ENCODE assay signal across 22 cellular contexts in the genomic region with DNA sequence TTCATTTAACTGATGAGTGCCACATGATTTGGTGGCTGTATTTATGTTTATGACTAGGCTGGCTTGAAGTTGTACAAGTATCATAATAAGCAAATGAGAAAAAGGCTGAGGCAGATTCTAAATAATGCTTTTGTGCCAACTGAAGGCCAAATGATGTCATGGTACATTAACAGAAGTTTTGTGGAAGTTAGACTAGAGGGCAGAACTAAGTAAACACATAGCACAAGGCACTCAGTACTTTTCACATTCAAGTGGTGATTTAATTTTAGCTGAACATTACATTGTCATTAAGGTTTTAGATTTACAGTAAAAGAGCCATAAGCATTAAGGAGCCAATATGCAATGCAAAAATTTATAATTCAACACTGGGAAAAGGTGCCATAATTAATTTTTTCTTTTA.
"Had no signal": no experiment of that assay in that cellular context is flagged by ENCODE, and none has a peak within 500 bp of the region (broad histone marks: within the 10 kb centered on the region; RNA-seq: fewer than 3 reads in every experiment).

No MANE protein-coding gene starts in this region.

- H3K27ac Mint-ChIP-seq: activated naive CD4-positive, alpha-beta T cell treated with anti-CD3 and anti-CD28 coated beads for 36 hours had no signal

- H3K9me3 Mint-ChIP-seq: activated naive CD4-positive, alpha-beta T cell treated with anti-CD3 and anti-CD28 coated beads for 36 hours; natural killer cell; stimulated activated naive CD8-positive, alpha-beta T cell treated with anti-CD3 and anti-CD28 coated beads, Interleukin-15, amount 100 ng/mL, for 72 hours had no signal

- H3K9me3 ChIP-seq: lower lobe of right lung, neutrophil, pancreas, right lobe of liver, suprapubic skin, transverse colon, uterus had no signal

- ATAC-seq: left cardiac atrium; lower lobe of right lung; natural killer cell; pancreas; stimulated activated naive CD8-positive, alpha-beta T cell treated with anti-CD3 and anti-CD28 coated beads, Interleukin-15, amount 100 ng/mL, for 72 hours had no signal

- H3K36me3 ChIP-seq: uterus had no signal

- H3K27me3 ChIP-seq: brain microvascular endothelial cell, dorsolateral prefrontal cortex, neutrophil, pancreas, right lobe of liver, suprapubic skin, transverse colon, uterus had no signal

- H3K27ac ChIP-seq: brain microvascular endothelial cell, dorsolateral prefrontal cortex, lower lobe of right lung, neutrophil, pancreas, right lobe of liver, suprapubic skin, transverse colon, uterus had no signal

- H3K4me1 ChIP-seq: lower lobe of right lung, pancreas, right lobe of liver, suprapubic skin, uterus had no signal

- H3K4me3 ChIP-seq: dorsolateral prefrontal cortex, lower lobe of right lung, pancreas, right lobe of liver, suprapubic skin, transverse colon, uterus had no signal

- H3K27me3 Mint-ChIP-seq: stimulated activated naive CD8-positive, alpha-beta T cell treated with anti-CD3 and anti-CD28 coated beads, Interleukin-15, amount 100 ng/mL, for 72 hours had no signal

- H3K4me3 Mint-ChIP-seq: activated naive CD4-positive, alpha-beta T cell treated with anti-CD3 and anti-CD28 coated beads for 36 hours; natural killer cell; stimulated activated naive CD8-positive, alpha-beta T cell treated with anti-CD3 and anti-CD28 coated beads, Interleukin-15, amount 100 ng/mL, for 72 hours had no signal

- DNase-seq: activated naive CD4-positive, alpha-beta T cell treated with anti-CD3 and anti-CD28 coated beads for 36 hours; activated T-cell treated with anti-CD3 and anti-CD28 coated beads for 4 hours; anterior cingulate cortex; brain microvascular endothelial cell; central memory CD4-positive, alpha-beta T cell; dorsolateral prefrontal cortex; foreskin fibroblast; glutamatergic neuron; hippocampal formation; left cardiac atrium; lower lobe of right lung; natural killer cell; pancreas; right lobe of liver; small intestine; stimulated activated CD4-positive, alpha-beta T cell treated with anti-CD3 and anti-CD28 coated beads, Interleukin-15, amount 100 ng/mL, for 24 hours; stimulated activated CD4-positive, alpha-beta T cell treated with anti-CD3 and anti-CD28 coated beads, Interleukin-2, amount 100 ng/mL, for 48 hours; stimulated activated naive CD8-positive, alpha-beta T cell treated with anti-CD3 and anti-CD28 coated beads, Interleukin-15, amount 100 ng/mL, for 72 hours; transverse colon; uterus had no signal
